Comparison of ENCODE assay signal across 5 cellular contexts in the genomic region with DNA sequence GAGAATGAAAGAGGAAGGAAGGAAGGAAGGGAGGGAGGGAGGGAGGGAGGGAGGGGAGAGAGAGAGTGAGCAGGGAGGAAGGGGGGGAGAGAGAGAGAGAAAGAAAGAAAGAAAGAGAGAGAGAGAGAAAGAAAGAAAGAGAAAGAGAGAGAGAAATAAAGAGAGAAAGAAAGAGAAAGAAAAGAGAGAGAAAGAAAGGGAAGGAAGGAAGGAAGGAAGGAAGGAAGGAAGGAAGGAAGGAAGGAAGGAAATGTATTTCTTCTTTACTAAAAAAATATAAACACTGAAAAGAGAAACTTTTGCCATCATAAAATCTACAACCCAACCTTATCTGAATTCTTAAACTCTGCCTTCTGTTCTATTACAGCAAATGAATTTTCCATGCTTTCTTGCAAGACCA. TPM values are rescaled to one million over a fixed set of nuclear protein-coding genes. Genes with fewer than 3 reads are reported as not detected.
DNase-seq lines count a peak whose midpoint lies in the region; FAIRE-seq and TF ChIP-seq lines count a peak whose summit lies in the region.
"Not testable (repeated sequence)": the region's sequence is repeated elsewhere in the genome, so short reads cannot be mapped to it uniquely, and the experiment has no call there.

No MANE protein-coding gene starts in this region.

- H2BK12ac ChIP-seq in H1 (ENCODE audit: low read depth, low read length), result not testable (repeated sequence)

- not testable (repeated sequence) for H4K8ac ChIP-seq in H1 (ENCODE audit: extremely low read depth, insufficient read depth, low read length)

- not testable (repeated sequence) for BruUV-seq in A673 (replicated peaks; lab: Mats Ljungman, UMichigan); MCF 10A (replicated peaks; lab: Mats Ljungman, UMichigan)

- not testable (repeated sequence) for H2BK15ac ChIP-seq in H1 (ENCODE audit: low read length)

- DNase-seq in A673 (ENCODE audit: low spot score), result peak; percentile 10
- not testable (repeated sequence) for DNase-seq in SK-N-MC (ENCODE audit: low read depth, low spot score); MCF 10A (ENCODE audit: unreplicated experiment); H1 (ENCODE audit: low read depth in 1 of 2, low spot score in 2 of 2)

- intact Hi-C loops in A673 (cut with micrococcal nuclease; ENCODE audit: unreplicated experiment); MCF 10A (cut with micrococcal nuclease): not testable (repeated sequence)

- H3K18ac ChIP-seq in H1 (ENCODE audit: extremely low read depth, low read length), result not testable (repeated sequence)

- H3K56ac ChIP-seq in H1 (replicated peaks; ENCODE audit: insufficient read length, low read depth, low read length), result not testable (repeated sequence)

- H3K4ac ChIP-seq in H1 (replicated peaks; ENCODE audit: insufficient read length, low read depth, low read length), result not testable (repeated sequence)

- POLR2A ChIA-PET in A673 (lab: Charles Lee; ENCODE audit: low non-redundant PET); HEK293 (lab: Yijun Ruan, JAX); MCF 10A (lab: Yijun Ruan, JAX); H1 (lab: Charles Lee; ENCODE audit: partially characterized antibody): not testable (repeated sequence)

- not testable (repeated sequence) for H3K4me3 Mint-ChIP-seq in MCF 10A (ENCODE audit: unreplicated experiment)

- not testable (repeated sequence) for H3K27ac ChIP-seq in A673 (ENCODE audit: low read depth, low read length, poor library complexity, severe bottlenecking); HEK293 (ENCODE audit: extremely low read depth, low read depth, low read length); H1 (ENCODE audit: low read depth, low read length)
- H3K27ac ChIP-seq in SK-N-MC, result peak overlapping the region; percentile 84

- H3K14ac ChIP-seq in H1 (ENCODE audit: insufficient read length), result not testable (repeated sequence)

- not testable (repeated sequence) for H3K36me3 Mint-ChIP-seq in MCF 10A (ENCODE audit: insufficient read depth, unreplicated experiment)

- H3K9me3 Mint-ChIP-seq in MCF 10A (ENCODE audit: unreplicated experiment), result not testable (repeated sequence)

- TF ChIP-seq POLR2A in H1 (IDR thresholded peaks at IDR 0.05; ENCODE audit: control extremely low read depth in 1 of 2, low read depth in 2 of 2, low read length in 2 of 2), result not testable (repeated sequence)

- H2AK5ac ChIP-seq in H1 (ENCODE audit: low read depth, low read length), result not testable (repeated sequence)

- CTCF ChIA-PET in A673 (lab: Charles Lee); HEK293 (lab: Yijun Ruan, JAX); MCF 10A (lab: Yijun Ruan, JAX); H1 (lab: Charles Lee; ENCODE audit: partially characterized antibody): not testable (repeated sequence)

- FAIRE-seq in H1 (lab: Jason Lieb, UNC), result not testable (repeated sequence)

- not testable (repeated sequence) for H3K4me1 Mint-ChIP-seq in MCF 10A (ENCODE audit: insufficient read depth, unreplicated experiment)

- H3K79me1 ChIP-seq in H1 (ENCODE audit: low read depth, low read length), result not testable (repeated sequence)

- not testable (repeated sequence) for H4K5ac ChIP-seq in H1 (ENCODE audit: insufficient read length, low read depth, low read length)

- not testable (repeated sequence) for H3K4me3 ChIP-seq in A673 (ENCODE audit: low read depth, low read length, poor library complexity, severe bottlenecking); HEK293 (ENCODE audit: low read depth, low read length); SK-N-MC; H1 (ENCODE audit: extremely low read depth in 1 of 4, insufficient read depth in 2 of 4, low read depth in 3 of 4, low read length in 4 of 4)

- H3K23ac ChIP-seq in H1 (ENCODE audit: insufficient read length), result not testable (repeated sequence)

- not testable (repeated sequence) for H3K79me2 ChIP-seq in H1 (ENCODE audit: control insufficient read depth in 1 of 2, insufficient read depth in 2 of 2, low read length in 2 of 2)

- peak overlapping the region; percentile 33 for H3K27ac Mint-ChIP-seq in MCF 10A (ENCODE audit: low read depth, unreplicated experiment)

- H4K91ac ChIP-seq in H1 (replicated peaks; ENCODE audit: insufficient read length, low read length), result not testable (repeated sequence)

- not testable (repeated sequence) for TF ChIP-seq CTCF in A673 (conservative IDR thresholded peaks at IDR 0.05; ENCODE audit: low read depth, low read length); HEK293 (tag by site-specific recombination; IDR thresholded peaks at IDR 0.05); MCF 10A (IDR thresholded peaks at IDR 0.05; ENCODE audit: unreplicated experiment); H1 (IDR thresholded peaks at IDR 0.05; ENCODE audit: control extremely low read depth in 1 of 3, insufficient read depth in 1 of 3, low read depth in 1 of 3, low read length in 3 of 3)

- not testable (repeated sequence) for H3K27me3 ChIP-seq in A673 (replicated peaks; ENCODE audit: insufficient read depth, low read depth, low read length, poor library complexity); H1 (replicated peaks in 1 of 4; ENCODE audit: control insufficient read depth in 3 of 4, extremely low read depth in 1 of 4, insufficient read depth in 3 of 4, low read length in 3 of 4)

- not testable (repeated sequence) for H2BK20ac ChIP-seq in H1 (ENCODE audit: low read length)

- not testable (repeated sequence) for H3K23me2 ChIP-seq in H1 (ENCODE audit: low read depth, low read length)

- H3K9ac ChIP-seq in SK-N-MC (ENCODE audit: insufficient read length); H1 (replicated peaks in 1 of 4; ENCODE audit: extremely low read depth in 1 of 4, low read depth in 3 of 4, low read length in 3 of 4): not testable (repeated sequence)

- H3K4me2 ChIP-seq in H1 (ENCODE audit: insufficient read depth in 1 of 2, low read depth in 2 of 2, low read length in 2 of 2), result not testable (repeated sequence)

- not testable (repeated sequence) for H3K27me3 Mint-ChIP-seq in MCF 10A (ENCODE audit: insufficient read depth, unreplicated experiment)

- not testable (repeated sequence) for TF ChIP-seq EP300 in H1 (IDR thresholded peaks at IDR 0.05; ENCODE audit: borderline replicate concordance in 1 of 2, low read depth in 2 of 2, low read length in 2 of 2)

- TF ChIP-seq RAD21 in H1 (IDR thresholded peaks at IDR 0.05 in 1 of 2, conservative IDR thresholded peaks at IDR 0.05 in 1 of 2; ENCODE audit: low read depth in 2 of 2, low read length in 2 of 2), result not testable (repeated sequence)

- not testable (repeated sequence) for H3K9me3 ChIP-seq in A673 (ENCODE audit: low read depth, low read length, poor library complexity, severe bottlenecking); HEK293 (ENCODE audit: control insufficient read depth, insufficient read depth, low read depth, low read length); SK-N-MC (ENCODE audit: low read depth, low read length); H1 (ENCODE audit: insufficient read depth in 2 of 2, low read depth in 1 of 2, low read length in 1 of 2)

- not testable (repeated sequence) for H2BK120ac ChIP-seq in H1 (replicated peaks; ENCODE audit: low read depth, low read length)

- H2BK5ac ChIP-seq in H1 (ENCODE audit: low read depth, low read length), result not testable (repeated sequence)

- peak overlapping the region; percentile 72; the same call in 1 of the 2 replicates for H2AFZ ChIP-seq in H1 (ENCODE audit: low read length)

- not testable (repeated sequence) for H4K20me1 ChIP-seq in H1 (replicated peaks in 1 of 2; ENCODE audit: control insufficient read depth in 1 of 2, insufficient read depth in 2 of 2, low read length in 2 of 2)

- not testable (repeated sequence) for H3K4me1 ChIP-seq in A673 (ENCODE audit: insufficient read depth, low read length, poor library complexity, severe bottlenecking); HEK293 (ENCODE audit: control insufficient read depth, insufficient read depth, low read length); H1 (replicated peaks in 1 of 4; ENCODE audit: control insufficient read depth in 3 of 4, insufficient read depth in 4 of 4, low read length in 3 of 4)

- H3K36me3 ChIP-seq in A673 (ENCODE audit: insufficient read depth, low read length, poor library complexity, severe bottlenecking); HEK293 (ENCODE audit: control insufficient read depth in 2 of 2, insufficient read depth in 1 of 2, low read length in 2 of 2); SK-N-MC (ENCODE audit: insufficient read depth, low read length); H1 (ENCODE audit: control insufficient read depth in 2 of 4, insufficient read depth in 4 of 4, low read length in 3 of 4): not testable (repeated sequence)

TF ChIP-seq in HEK293, 187 proteins besides CTCF, POLR2A, EP300 and RAD21:
- TF ChIP-seq ZNF596 (tag by site-specific recombination; IDR thresholded peaks at IDR 0.05), result 0 out of 2 replicates have a peak, but pooled peaks have one; percentile 32
- peak; percentile 65; the same call in 1 of the 2 replicates for TF ChIP-seq ZNF366 (tag by site-specific recombination; conservative IDR thresholded peaks at IDR 0.05)

RNA-seq across cellular contexts. Expression of a gene that starts 12.4 kb away (rescaled TPM):
- total RNA-seq in A673 (2021) (8.8 and 12.3 TPM in 2 replicates), MCF 10A (2022) (35.1 and 43.3 TPM in 2 replicates)
- total RNA-seq in H1 (2021; fragmentation: NEBNext Ultra II Directional; extraction: Animal tissue kit (Norgen Biotek cat#: 25700)), result 38.7 and 39.9 TPM in 2 replicates
- polyA plus RNA-seq in H1 (2011; rRNA removed), result 6.4 TPM in 2 replicates
- polyA plus RNA-seq in H1 (2011; cell fraction: cytosol; rRNA removed), result 9.7 TPM
- 7.8 TPM for polyA plus RNA-seq in H1 (2011; cell fraction: nucleus; rRNA removed)
- 9.8 to 15.6 TPM (median 12.4 TPM) in 4 replicates for polyA plus RNA-seq in H1 (2012, experiment 1 of 2)
- polyA plus RNA-seq in H1 (2012, experiment 2 of 2), result 1.9 TPM
- 59.4 TPM for polyA plus RNA-seq in H1 (2013, experiment 1 of 2)
- polyA plus RNA-seq in H1 (2013, experiment 2 of 2), result 71.7 TPM
- 14.8 and 19.8 TPM in 2 replicates for polyA minus RNA-seq in H1 (2011; rRNA and poly(A)+ RNA removed)
- 9.8 TPM for polyA minus RNA-seq in H1 (2011; cell fraction: cytosol; rRNA and poly(A)+ RNA removed)
- polyA minus RNA-seq in H1 (2011; cell fraction: nucleus; rRNA and poly(A)+ RNA removed), result 18.2 TPM
